ENCODE assay signal across 12 cellular contexts in genomic region chr18:9115984-9116383, GRCh38. TPM values are rescaled to one million over a fixed set of nuclear protein-coding genes. Genes with fewer than 3 reads are reported as not detected.
A peak's percentile ranks its signal among the peaks of the same experiment; 100 is the strongest.
DNase-seq lines count a peak whose midpoint lies in the region; ATAC-seq and TF ChIP-seq lines count a peak whose summit lies in the region.
"Had no signal": no experiment of that assay in that cellular context is flagged by ENCODE, and none has a peak within 500 bp of the region (broad histone marks: within the 10 kb centered on the region; RNA-seq: fewer than 3 reads in every experiment).

No MANE protein-coding gene starts in this region.

- peaks cover 32% of the 10 kb centered on the region for H3K4me1 ChIP-seq in SJSA1 (replicated peaks)
- H3K4me1 ChIP-seq in colonic mucosa: peaks cover 14% of the 10 kb centered on the region

- no peak for DNase-seq in activated CD4-positive, alpha-beta T cell treated with anti-CD3 and anti-CD28 coated beads, Interleukin-2, amount 10 ng/mL, durations not matched to agents 24 days and 14 days
- DNase-seq in activated CD4-positive, alpha-beta T cell treated with anti-CD3 and anti-CD28 coated beads, Interleukin-2, amount 50 U/mL, for 48 hours: no peak
- DNase-seq in SJSA1 (ENCODE audit: low read depth in 1 of 2, low spot score in 2 of 2): peak in 1 of 2 experiments; percentile 7
- no peak for DNase-seq in effector memory CD8-positive, alpha-beta T cell
- DNase-seq in SW480 (ENCODE audit: low spot score): no peak
- DNase-seq in colonic mucosa: no peak
- DNase-seq: activated CD8-positive, alpha-beta memory T cell treated with anti-CD3 and anti-CD28 coated beads, Interleukin-2, amount 50 U/mL, for 48 hours; NCI-H1694; stimulated activated CD4-positive, alpha-beta T cell treated with anti-CD3 and anti-CD28 coated beads, Interleukin-2, amount 100 ng/mL, for 24 hours had no signal

- H3K4me3 Mint-ChIP-seq in activated CD4-positive, alpha-beta T cell treated with anti-CD3 and anti-CD28 coated beads, Interleukin-2, amount 10 ng/mL, durations not matched to agents 24 days and 14 days: peak overlapping the region; percentile 87
- peak overlapping the region; percentile 82 to 88 for H3K4me3 Mint-ChIP-seq in effector memory CD8-positive, alpha-beta T cell
- peak overlapping the region; percentile 69 for H3K4me3 Mint-ChIP-seq in stimulated activated memory B cell treated with anti-CD40 and anti-IgM and Interleukin-4, amounts not matched to agents 10 μg/mL and 1 μg/mL and 100 μg/mL, for 72 hours

- no peaks in the 10 kb centered on the region for H3K27me3 ChIP-seq in SJSA1 (replicated peaks)
- no peaks in the 10 kb centered on the region for H3K27me3 ChIP-seq in colonic mucosa

- intact Hi-C loops in activated CD4-positive, alpha-beta T cell treated with anti-CD3 and anti-CD28 coated beads, Interleukin-2, amount 10 ng/mL, durations not matched to agents 24 days and 14 days (cut with micrococcal nuclease): loop anchor here (2.0 kb wide), 1 partner anchor 13 kb away; the partner anchor contains the start of gene NDUFV2
- intact Hi-C loops in colonic mucosa (cut with DNase I): no loop called here

- H3K27ac Mint-ChIP-seq in activated CD4-positive, alpha-beta T cell treated with anti-CD3 and anti-CD28 coated beads, Interleukin-2, amount 10 ng/mL, durations not matched to agents 24 days and 14 days: peak overlapping the region; percentile 99
- H3K27ac Mint-ChIP-seq in effector memory CD8-positive, alpha-beta T cell: peak overlapping the region; percentile 95 to 97
- H3K27ac Mint-ChIP-seq in stimulated activated memory B cell treated with anti-CD40 and anti-IgM and Interleukin-4, amounts not matched to agents 10 μg/mL and 1 μg/mL and 100 μg/mL, for 72 hours: peak overlapping the region; percentile 90

- H3K36me3 ChIP-seq in SJSA1 (peaks cover 33% of the 10 kb centered on the region), colonic mucosa (no peaks in the 10 kb centered on the region)

- H3K4me1 Mint-ChIP-seq in activated CD4-positive, alpha-beta T cell treated with anti-CD3 and anti-CD28 coated beads, Interleukin-2, amount 10 ng/mL, durations not matched to agents 24 days and 14 days: peaks cover 56% of the 10 kb centered on the region
- peaks cover 36 to 66% of the 10 kb centered on the region in 2 donors for H3K4me1 Mint-ChIP-seq in effector memory CD8-positive, alpha-beta T cell (ENCODE audit: low read depth in 2 of 2)
- H3K4me1 Mint-ChIP-seq in stimulated activated memory B cell treated with anti-CD40 and anti-IgM and Interleukin-4, amounts not matched to agents 10 μg/mL and 1 μg/mL and 100 μg/mL, for 72 hours: peaks cover 67% of the 10 kb centered on the region

- no peak overlapping the region for H3K9ac ChIP-seq in colonic mucosa (ENCODE audit: low read depth in 2 of 2, low read length in 2 of 2)

- H3K27ac ChIP-seq in SJSA1 (peak overlapping the region; percentile 72), colonic mucosa (no peak overlapping the region)

- no peak for ATAC-seq in effector memory CD8-positive, alpha-beta T cell (replicated peaks)
- no peak for ATAC-seq in stimulated activated memory B cell treated with anti-CD40 and anti-IgM and Interleukin-4, amounts not matched to agents 10 μg/mL and 1 μg/mL and 100 μg/mL, for 72 hours
- no peak for ATAC-seq in HG03135 (IDR thresholded peaks at IDR 0.05; ENCODE audit: unreplicated experiment)

- H3K27me3 Mint-ChIP-seq in activated CD4-positive, alpha-beta T cell treated with anti-CD3 and anti-CD28 coated beads, Interleukin-2, amount 10 ng/mL, durations not matched to agents 24 days and 14 days: no peaks in the 10 kb centered on the region
- H3K27me3 Mint-ChIP-seq in effector memory CD8-positive, alpha-beta T cell: no peaks in the 10 kb centered on the region
- no peaks in the 10 kb centered on the region for H3K27me3 Mint-ChIP-seq in stimulated activated memory B cell treated with anti-CD40 and anti-IgM and Interleukin-4, amounts not matched to agents 10 μg/mL and 1 μg/mL and 100 μg/mL, for 72 hours

- no peaks in the 10 kb centered on the region for H3K9me3 Mint-ChIP-seq in activated CD4-positive, alpha-beta T cell treated with anti-CD3 and anti-CD28 coated beads, Interleukin-2, amount 10 ng/mL, durations not matched to agents 24 days and 14 days
- no peaks in the 10 kb centered on the region for H3K9me3 Mint-ChIP-seq in effector memory CD8-positive, alpha-beta T cell
- H3K9me3 Mint-ChIP-seq in stimulated activated memory B cell treated with anti-CD40 and anti-IgM and Interleukin-4, amounts not matched to agents 10 μg/mL and 1 μg/mL and 100 μg/mL, for 72 hours: no peaks in the 10 kb centered on the region

- H3K4me3 ChIP-seq in SJSA1: no peak overlapping the region
- no peak overlapping the region for H3K4me3 ChIP-seq in colonic mucosa
- H3K4me3 ChIP-seq: A549 had no signal

- peaks cover 56% of the 10 kb centered on the region for H3K36me3 Mint-ChIP-seq in activated CD4-positive, alpha-beta T cell treated with anti-CD3 and anti-CD28 coated beads, Interleukin-2, amount 10 ng/mL, durations not matched to agents 24 days and 14 days (ENCODE audit: low read depth)
- peaks cover 32% of the 10 kb centered on the region for H3K36me3 Mint-ChIP-seq in effector memory CD8-positive, alpha-beta T cell (ENCODE audit: insufficient read depth)
- peaks cover 34% of the 10 kb centered on the region for H3K36me3 Mint-ChIP-seq in stimulated activated memory B cell treated with anti-CD40 and anti-IgM and Interleukin-4, amounts not matched to agents 10 μg/mL and 1 μg/mL and 100 μg/mL, for 72 hours

- no peak for TF ChIP-seq CTCF in colonic mucosa (IDR thresholded peaks at IDR 0.05)

- H3K9me3 ChIP-seq in SJSA1 (replicated peaks) (no peaks in the 10 kb centered on the region), colonic mucosa (no peaks in the 10 kb centered on the region)
- H3K9me3 ChIP-seq: A549 had no signal

RNA-seq across cellular contexts. Expression of gene NDUFV2, which starts 13.5 kb away (rescaled TPM):
- total RNA-seq in activated CD4-positive, alpha-beta T cell treated with anti-CD3 and anti-CD28 coated beads, Interleukin-2, amount 10 ng/mL, durations not matched to agents 24 days and 14 days: 357 and 360 TPM in 2 replicates
- 160 and 229 TPM in 2 replicates for total RNA-seq in SJSA1 (2014; rRNA removed; shearing (Covaris generic))
- total RNA-seq in colonic mucosa: 100 to 1,000 TPM; 175 to 203 TPM

RNA-seq across cellular contexts. Expression of gene ANKRD12, which starts 20.6 kb away (rescaled TPM):
- 60.8 TPM in 2 replicates for total RNA-seq in activated CD4-positive, alpha-beta T cell treated with anti-CD3 and anti-CD28 coated beads, Interleukin-2, amount 10 ng/mL, durations not matched to agents 24 days and 14 days
- 30.7 and 38.8 TPM in 2 replicates for total RNA-seq in SJSA1 (2014; rRNA removed; shearing (Covaris generic))
- total RNA-seq in colonic mucosa: 10 to 100 TPM; 27.9 to 55.7 TPM
